In the genomic region with DNA sequence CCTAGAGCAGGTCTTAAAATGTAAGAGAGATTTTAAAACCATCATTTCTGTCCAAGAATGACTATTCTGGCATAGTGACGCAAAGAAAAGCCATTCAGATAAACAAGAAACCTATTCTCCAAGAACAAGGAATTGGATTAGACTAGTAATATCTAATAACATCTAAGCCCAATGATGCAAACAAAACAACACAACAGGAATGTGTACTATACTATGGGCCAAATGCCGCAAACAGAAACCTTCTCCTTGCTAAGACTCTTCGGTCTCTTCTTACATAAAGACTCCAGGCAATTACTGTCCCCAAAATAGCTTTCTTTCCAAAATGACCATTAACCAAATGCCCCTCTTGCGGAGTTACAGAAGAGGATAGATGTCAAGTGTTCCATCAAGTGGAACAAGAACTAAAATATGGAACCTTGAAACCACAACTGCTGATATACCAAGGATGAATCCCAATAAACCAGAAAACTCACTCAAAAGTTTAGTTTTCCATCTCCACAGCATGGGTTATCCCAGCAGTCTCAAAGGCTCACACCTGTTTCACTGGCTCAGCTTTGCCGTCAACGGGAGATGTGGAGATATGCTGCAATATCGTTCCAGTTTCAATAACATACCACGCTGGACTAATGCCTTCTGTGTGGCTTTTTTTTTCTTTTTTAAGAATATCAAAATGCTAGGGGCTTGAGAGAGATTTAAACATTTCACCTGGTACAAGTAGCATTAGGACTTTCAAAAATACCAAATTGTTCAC, we compare ENCODE assay signal across 11 cellular contexts.
A peak's percentile ranks its signal among the peaks of the same experiment; 100 is the strongest.
DNase-seq lines count a peak whose midpoint lies in the region; ATAC-seq and TF ChIP-seq lines count a peak whose summit lies in the region.
"Had no signal": no experiment of that assay in that cellular context is flagged by ENCODE, and none has a peak within 500 bp of the region (broad histone marks: within the 10 kb centered on the region; RNA-seq: fewer than 3 reads in every experiment).

No MANE protein-coding gene starts in this region.

- intact Hi-C loops in left ventricle myocardium inferior (cut with micrococcal nuclease) (no loop called here), left cardiac atrium (cut with DNase I) (no loop called here), upper lobe of right lung (cut with DNase I) (no loop called here)

- peaks cover 6% of the 10 kb centered on the region for H3K36me3 Mint-ChIP-seq in activated naive CD8-positive, alpha-beta T cell treated with anti-CD3 and anti-CD28 coated beads, Interleukin-2, amount 50 U/mL, for 24 hours (ENCODE audit: low read depth)
- H3K36me3 Mint-ChIP-seq in mesothelial cell of epicardium, result no peaks in the 10 kb centered on the region

- H3K9me3 ChIP-seq in left ventricle myocardium inferior (replicated peaks) (no peaks in the 10 kb centered on the region), upper lobe of right lung (no peaks in the 10 kb centered on the region)
- H3K9me3 ChIP-seq: BE2C, Peyer's patch had no signal

- DNase-seq in left ventricle myocardium inferior (no peak), left cardiac atrium (no peak), mesothelial cell of epicardium (ENCODE audit: low spot score in 2 of 2, unreplicated experiment in 2 of 2) (no peak), upper lobe of right lung (no peak), cerebellar cortex (ENCODE audit: low spot score) (no peak)
- DNase-seq in activated naive CD8-positive, alpha-beta T cell treated with anti-CD3 and anti-CD28 coated beads, Interleukin-2, amount 50 U/mL, for 24 hours, result no peak
- DNase-seq in stimulated activated CD4-positive, alpha-beta T cell treated with anti-CD3 and anti-CD28 coated beads, Interleukin-4, amount 100 ng/mL, for 1 hour, result no peak
- DNase-seq: NCI-H1417 had no signal

- H3K4me3 ChIP-seq in left ventricle myocardium inferior (peak overlapping the region; percentile 15), upper lobe of right lung (no peak overlapping the region)

- H3K27ac ChIP-seq in left ventricle myocardium inferior (replicated peaks), result peak overlapping the region; percentile 75
- peak overlapping the region; percentile 64 for H3K27ac ChIP-seq in upper lobe of right lung

- peaks cover 95% of the 10 kb centered on the region for H3K4me1 Mint-ChIP-seq in activated naive CD8-positive, alpha-beta T cell treated with anti-CD3 and anti-CD28 coated beads, Interleukin-2, amount 50 U/mL, for 24 hours
- peaks cover 69% of the 10 kb centered on the region for H3K4me1 Mint-ChIP-seq in mesothelial cell of epicardium

- no peaks in the 10 kb centered on the region for H3K36me3 ChIP-seq in left ventricle myocardium inferior
- no peaks in the 10 kb centered on the region for H3K36me3 ChIP-seq in upper lobe of right lung
- H3K36me3 ChIP-seq: BE2C, Peyer's patch had no signal

- no peak for ATAC-seq in left cardiac atrium
- ATAC-seq in activated naive CD8-positive, alpha-beta T cell treated with anti-CD3 and anti-CD28 coated beads, Interleukin-2, amount 50 U/mL, for 24 hours, result no peak
- ATAC-seq in upper lobe of right lung, result no peak
- no peak for ATAC-seq in HG03139 (IDR thresholded peaks at IDR 0.05; ENCODE audit: unreplicated experiment)

- H3K27me3 ChIP-seq in left ventricle myocardium inferior (ENCODE audit: low read depth), result no peaks in the 10 kb centered on the region
- no peaks in the 10 kb centered on the region for H3K27me3 ChIP-seq in upper lobe of right lung
- H3K27me3 ChIP-seq: BE2C, Peyer's patch had no signal

- H3K27me3 Mint-ChIP-seq in activated naive CD8-positive, alpha-beta T cell treated with anti-CD3 and anti-CD28 coated beads, Interleukin-2, amount 50 U/mL, for 24 hours, result no peaks in the 10 kb centered on the region
- no peaks in the 10 kb centered on the region for H3K27me3 Mint-ChIP-seq in mesothelial cell of epicardium (ENCODE audit: low read depth)

- H3K4me1 ChIP-seq in left ventricle myocardium inferior, result peaks cover 93% of the 10 kb centered on the region
- H3K4me1 ChIP-seq in upper lobe of right lung, result peaks cover 51% of the 10 kb centered on the region

- H3K4me3 Mint-ChIP-seq in activated naive CD8-positive, alpha-beta T cell treated with anti-CD3 and anti-CD28 coated beads, Interleukin-2, amount 50 U/mL, for 24 hours, result peak overlapping the region; percentile 27
- H3K4me3 Mint-ChIP-seq in mesothelial cell of epicardium, result no peak overlapping the region

- H3K27ac Mint-ChIP-seq in activated naive CD8-positive, alpha-beta T cell treated with anti-CD3 and anti-CD28 coated beads, Interleukin-2, amount 50 U/mL, for 24 hours, result peak overlapping the region; percentile 78
- H3K27ac Mint-ChIP-seq in mesothelial cell of epicardium, result peak overlapping the region; percentile 51

- TF ChIP-seq CTCF in left ventricle myocardium inferior (IDR thresholded peaks at IDR 0.05; ENCODE audit: borderline replicate concordance), result no peak
- TF ChIP-seq CTCF in mesothelial cell of epicardium (IDR thresholded peaks at IDR 0.05; ENCODE audit: unreplicated experiment), result no peak
- no peak for TF ChIP-seq CTCF in upper lobe of right lung (IDR thresholded peaks at IDR 0.05)

- H3K9me3 Mint-ChIP-seq in activated naive CD8-positive, alpha-beta T cell treated with anti-CD3 and anti-CD28 coated beads, Interleukin-2, amount 50 U/mL, for 24 hours, result no peaks in the 10 kb centered on the region
- no peaks in the 10 kb centered on the region for H3K9me3 Mint-ChIP-seq in mesothelial cell of epicardium
